28 cellular contexts compared by ENCODE assay signal in the genomic region with DNA sequence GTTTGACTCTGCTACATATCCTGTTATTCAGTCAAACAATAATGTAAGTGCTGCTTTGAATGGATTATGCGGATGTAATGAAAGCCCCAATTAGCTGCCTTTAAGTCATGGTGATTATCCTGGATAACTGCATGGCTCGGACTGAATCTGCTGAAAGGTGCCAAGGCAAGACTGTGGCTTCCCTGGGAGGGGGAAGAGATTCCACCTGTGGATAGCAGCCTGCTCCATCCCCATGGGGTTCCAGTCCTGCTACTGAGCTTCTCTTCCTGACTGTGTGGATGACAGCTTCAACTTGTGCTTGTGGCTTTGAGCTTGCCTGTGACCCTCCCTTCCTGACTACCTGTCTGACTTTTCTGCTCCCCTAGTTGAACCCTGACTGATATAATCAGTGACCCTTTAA.
"Had no signal": no experiment of that assay in that cellular context is flagged by ENCODE, and none has a peak within 500 bp of the region (broad histone marks: within the 10 kb centered on the region; RNA-seq: fewer than 3 reads in every experiment).

No MANE protein-coding gene starts in this region.

- H3K4me1 Mint-ChIP-seq: activated naive CD8-positive, alpha-beta T cell treated with anti-CD3 and anti-CD28 coated beads, Interleukin-2, amount 10 ng/mL, durations not matched to agents 7 days and 5 days; T-cell had no signal

- H3K4me3 ChIP-seq: adrenal gland, K562, SK-N-MC had no signal

- H3K27ac Mint-ChIP-seq: activated CD8-positive, alpha-beta T cell treated with anti-CD3 and anti-CD28 coated beads for 36 hours; activated naive CD8-positive, alpha-beta T cell treated with anti-CD3 and anti-CD28 coated beads, Interleukin-2, amount 10 ng/mL, durations not matched to agents 7 days and 5 days; T-cell had no signal

- H3K36me3 Mint-ChIP-seq: activated naive CD8-positive, alpha-beta T cell treated with anti-CD3 and anti-CD28 coated beads, Interleukin-2, amount 10 ng/mL, durations not matched to agents 7 days and 5 days; T-cell had no signal

- FAIRE-seq: K562, TTC549 had no signal

- DNase-seq: activated CD4-positive, alpha-beta T cell treated with anti-CD3 and anti-CD28 coated beads for 4 hours; activated CD8-positive, alpha-beta memory T cell treated with anti-CD3 and anti-CD28 coated beads, Interleukin-2, amount 50 U/mL, for 4 hours; activated CD8-positive, alpha-beta T cell treated with anti-CD3 and anti-CD28 coated beads for 36 hours; activated naive CD4-positive, alpha-beta T cell treated with anti-CD3 and anti-CD28 coated beads, Interleukin-2, amount 50 U/mL, for 16 hours; activated naive CD8-positive, alpha-beta T cell treated with anti-CD3 and anti-CD28 coated beads, Interleukin-2, amount 10 ng/mL, durations not matched to agents 7 days and 5 days; adrenal gland; anterior cingulate cortex; Karpas-422; MM.1S; NCI-H1105; NCI-H1436; NCI-H1694 treated with DMSO at 0.1 percent for 48 hours; NCI-H2029 treated with DMSO at 0.1 percent for 48 hours; NCI-H345; NCI-H510A; NCI-H526 treated with DMSO at 0.1 percent for 48 hours; OCI-M1; RPMI8226; T-cell; T-helper 2 cell; T1000 had no signal

- H3K27ac ChIP-seq: adrenal gland, SK-N-MC, VCaP had no signal

- H3K9me3 Mint-ChIP-seq: activated CD8-positive, alpha-beta T cell treated with anti-CD3 and anti-CD28 coated beads for 36 hours; activated naive CD8-positive, alpha-beta T cell treated with anti-CD3 and anti-CD28 coated beads, Interleukin-2, amount 10 ng/mL, durations not matched to agents 7 days and 5 days had no signal

- H3K4me3 Mint-ChIP-seq: activated CD8-positive, alpha-beta T cell treated with anti-CD3 and anti-CD28 coated beads for 36 hours; activated naive CD8-positive, alpha-beta T cell treated with anti-CD3 and anti-CD28 coated beads, Interleukin-2, amount 10 ng/mL, durations not matched to agents 7 days and 5 days; T-cell had no signal

- ATAC-seq: activated CD4-positive, CD25-positive, alpha-beta regulatory T cell treated with anti-CD3 and anti-CD28 coated beads, Interleukin-2, amount 50 U/mL, for 24 hours; activated CD8-positive, alpha-beta T cell treated with anti-CD3 and anti-CD28 coated beads for 36 hours; K562; Panc1; Right ventricle myocardium inferior; T-cell had no signal

- H3K27me3 Mint-ChIP-seq: activated CD8-positive, alpha-beta T cell treated with anti-CD3 and anti-CD28 coated beads for 36 hours; activated naive CD8-positive, alpha-beta T cell treated with anti-CD3 and anti-CD28 coated beads, Interleukin-2, amount 10 ng/mL, durations not matched to agents 7 days and 5 days; T-cell had no signal

- H3K36me3 ChIP-seq: adrenal gland had no signal

- H3K27me3 ChIP-seq: adrenal gland had no signal

- H3K4me1 ChIP-seq: adrenal gland had no signal
